In genomic region chr5:7376889-7377288, GRCh38 we compare ENCODE assay signal across 25 cellular contexts. TPM values are rescaled to one million over a fixed set of nuclear protein-coding genes. Genes with fewer than 3 reads are reported as not detected.
"Had no signal": no experiment of that assay in that cellular context is flagged by ENCODE, and none has a peak within 500 bp of the region (broad histone marks: within the 10 kb centered on the region; RNA-seq: fewer than 3 reads in every experiment).

No MANE protein-coding gene starts in this region.

- H3K27ac Mint-ChIP-seq: activated naive CD4-positive, alpha-beta T cell treated with anti-CD3 and anti-CD28 coated beads, Interleukin-2, amount 50 U/mL, for 72 hours had no signal

- DNase-seq: activated CD4-positive, alpha-beta T cell treated with anti-CD3 and anti-CD28 coated beads, Interleukin-2, amount 50 U/mL, for 4 hours; activated gamma-delta T cell; adrenal gland; erythroblast; foreskin melanocyte; hypothalamus; kidney; left ventricle myocardium inferior; mesenchymal stem cell; mucosa of descending colon; naive B cell; stimulated activated CD4-positive, alpha-beta T cell treated with anti-CD3 and anti-CD28 coated beads, Interleukin-12 subunit alpha, Interleukin-12 subunit beta, amount 100 ng/mL, for 4 hours; stimulated activated CD4-positive, alpha-beta T cell treated with anti-CD3 and anti-CD28 coated beads, Interleukin-1b, Interleukin-23, amount 100 ng/mL, for 48 hours; stimulated activated naive CD8-positive, alpha-beta T cell treated with anti-CD3 and anti-CD28 coated beads, Interleukin-15, Interleukin-2, amounts not matched to agents 100 U/mL and 50 U/mL, for 24 hours; substantia nigra; trophoblast cell; WERI-Rb-1 had no signal

- H3K27me3 ChIP-seq: adrenal gland, breast epithelium, right atrium auricular region had no signal

- H3K27ac ChIP-seq: breast epithelium, coronary artery, left ventricle myocardium inferior, prostate gland, right atrium auricular region, WERI-Rb-1 had no signal

- H3K36me3 Mint-ChIP-seq: activated naive CD4-positive, alpha-beta T cell treated with anti-CD3 and anti-CD28 coated beads, Interleukin-2, amount 50 U/mL, for 72 hours; naive B cell had no signal

- H3K27me3 Mint-ChIP-seq: naive B cell had no signal

- H3K4me3 ChIP-seq: adrenal gland, breast epithelium, coronary artery, left ventricle myocardium inferior, mucosa of descending colon, prostate gland, right atrium auricular region had no signal

- H3K9me3 Mint-ChIP-seq: activated naive CD4-positive, alpha-beta T cell treated with anti-CD3 and anti-CD28 coated beads, Interleukin-2, amount 50 U/mL, for 72 hours had no signal

- H3K4me3 Mint-ChIP-seq: naive B cell, neural crest cell had no signal

- H3K4me1 ChIP-seq: adrenal gland, breast epithelium, left ventricle myocardium inferior, prostate gland, right atrium auricular region had no signal

- H3K36me3 ChIP-seq: adrenal gland, breast epithelium, left ventricle myocardium inferior, prostate gland, right atrium auricular region, WERI-Rb-1 had no signal

- ATAC-seq: activated naive CD4-positive, alpha-beta T cell treated with anti-CD3 and anti-CD28 coated beads, Interleukin-2, amount 50 U/mL, for 72 hours; mucosa of descending colon; stimulated activated naive CD8-positive, alpha-beta T cell treated with anti-CD3 and anti-CD28 coated beads, Interleukin-15, Interleukin-2, amounts not matched to agents 100 U/mL and 50 U/mL, for 24 hours had no signal

- H3K4me1 Mint-ChIP-seq: naive B cell, neural crest cell had no signal

- H3K9me3 ChIP-seq: adrenal gland, breast epithelium, left ventricle myocardium inferior, mucosa of descending colon, prostate gland, right atrium auricular region had no signal

RNA-seq across cellular contexts. Expression of gene ADCY2, which starts 19.0 kb away (rescaled TPM):
- total RNA-seq: activated CD8-positive, alpha-beta memory T cell treated with anti-CD3 and anti-CD28 coated beads for 36 hours; activated naive CD4-positive, alpha-beta T cell treated with anti-CD3 and anti-CD28 coated beads, Interleukin-2, amount 50 U/mL, for 72 hours; T-helper 1 cell treated with Interleukin-12 subunit alpha and Interleukin-12 subunit beta and Interleukin-4 antibody, amounts not matched to agents 30 ng/mL and 1 ng/mL, for 36 hours had no signal
